8 cellular contexts compared by ENCODE assay signal in genomic region chr1:151511636-151512215, GRCh38. TPM values are rescaled to one million over a fixed set of nuclear protein-coding genes. Genes with fewer than 3 reads are reported as not detected.
DNase-seq lines count a peak whose midpoint lies in the region; ATAC-seq and TF ChIP-seq lines count a peak whose summit lies in the region.

No MANE protein-coding gene starts in this region.

- no peaks in the 10 kb centered on the region for H3K9me3 ChIP-seq in liver (ENCODE audit: control insufficient read depth in 4 of 4, low read length in 3 of 4)

- H3K4me1 ChIP-seq in liver (ENCODE audit: control insufficient read depth in 4 of 4, insufficient read depth in 4 of 4, low read length in 3 of 4), result peaks cover 4 to 62% (median 33%) of the 10 kb centered on the region in 4 donors

- peak; percentile 44 for ATAC-seq in stimulated activated memory B cell treated with anti-CD40 and anti-IgM and Interleukin-4, amounts not matched to agents 10 μg/mL and 1 μg/mL and 100 μg/mL, for 72 hours

- H3K27ac ChIP-seq in liver (ENCODE audit: low read depth in 1 of 2, low read length in 2 of 2), result peak overlapping the region; percentile 94 to 96

- peak overlapping the region; percentile 57 for H3K27ac Mint-ChIP-seq in stimulated activated memory B cell treated with anti-CD40 and anti-IgM and Interleukin-4, amounts not matched to agents 10 μg/mL and 1 μg/mL and 100 μg/mL, for 72 hours

- no peaks in the 10 kb centered on the region for H3K27me3 Mint-ChIP-seq in stimulated activated memory B cell treated with anti-CD40 and anti-IgM and Interleukin-4, amounts not matched to agents 10 μg/mL and 1 μg/mL and 100 μg/mL, for 72 hours

- H3K9me3 Mint-ChIP-seq in stimulated activated memory B cell treated with anti-CD40 and anti-IgM and Interleukin-4, amounts not matched to agents 10 μg/mL and 1 μg/mL and 100 μg/mL, for 72 hours, result no peaks in the 10 kb centered on the region

- H3K4me3 ChIP-seq in Jurkat, Clone E6-1 (ENCODE audit: low read length), result peak overlapping the region; percentile 71
- H3K4me3 ChIP-seq in choroid plexus epithelial cell (ENCODE audit: low read depth, low read length) (peak overlapping the region; percentile 49), liver (ENCODE audit: low read depth in 1 of 3, low read length in 3 of 3) (peak overlapping the region; percentile 10 to 78 (median 72))

- TF ChIP-seq RAD21 in liver (IDR thresholded peaks at IDR 0.05), result peak in 1 of 2 donors; percentile 1

- peak overlapping the region; percentile 51 to 76 for H3K9ac ChIP-seq in liver (ENCODE audit: low read depth in 1 of 2, low read length in 2 of 2)

- no peaks in the 10 kb centered on the region for H3K27me3 ChIP-seq in liver (ENCODE audit: control insufficient read depth in 4 of 4, insufficient read depth in 4 of 4, low read length in 3 of 4)

- no peak for TF ChIP-seq CTCF in choroid plexus epithelial cell (conservative IDR thresholded peaks at IDR 0.05; ENCODE audit: low read depth, low read length)
- no peak for TF ChIP-seq CTCF in liver (IDR thresholded peaks at IDR 0.05; ENCODE audit: low read depth, low read length, missing input control)

- no peaks in the 10 kb centered on the region for H3K36me3 Mint-ChIP-seq in stimulated activated memory B cell treated with anti-CD40 and anti-IgM and Interleukin-4, amounts not matched to agents 10 μg/mL and 1 μg/mL and 100 μg/mL, for 72 hours

- no peaks in the 10 kb centered on the region for H3K36me3 ChIP-seq in liver (ENCODE audit: control insufficient read depth in 4 of 4, insufficient read depth in 3 of 4, low read depth in 1 of 4, low read length in 3 of 4)

- DNase-seq in activated effector memory CD4-positive, alpha-beta T cell treated with anti-CD3 and anti-CD28 coated beads, Interleukin-2, amount 50 U/mL, for 16 hours, result peak; percentile 69
- DNase-seq in activated effector memory CD4-positive, alpha-beta T cell treated with Interleukin-2 at 50 U/mL for 16 hours, result no peak
- DNase-seq in Jurkat, Clone E6-1 (ENCODE audit: low read depth, low spot score), result peak; percentile 28
- DNase-seq in T follicular helper cell (ENCODE audit: low read depth) (peak; percentile 9), choroid plexus epithelial cell (ENCODE audit: low read depth) (no peak), NK-92 (lab: John Stamatoyannopoulos, UW; ENCODE audit: unreplicated experiment) (no peak)

- peak overlapping the region; percentile 94 for H3K4me3 Mint-ChIP-seq in stimulated activated memory B cell treated with anti-CD40 and anti-IgM and Interleukin-4, amounts not matched to agents 10 μg/mL and 1 μg/mL and 100 μg/mL, for 72 hours

- H3K4me1 Mint-ChIP-seq in stimulated activated memory B cell treated with anti-CD40 and anti-IgM and Interleukin-4, amounts not matched to agents 10 μg/mL and 1 μg/mL and 100 μg/mL, for 72 hours, result peaks cover 34% of the 10 kb centered on the region

- under 1% methylated on average over 23 of the region's 23 CpGs for WGBS in liver

TF ChIP-seq in liver, 16 proteins besides CTCF, POLR2A, EP300 and RAD21:
- TF ChIP-seq TAF1 (conservative IDR thresholded peaks at IDR 0.05) (no peak), RXRA (IDR thresholded peaks at IDR 0.05) (peak in 1 of 2 donors; percentile 9)

RNA-seq across cellular contexts. Expression of gene CGN, which starts 0.5 kb away (rescaled TPM):
- 9.7 TPM for polyA plus RNA-seq in Jurkat, Clone E6-1 (2012; ENCODE audit: insufficient read depth, insufficient read length)
- 10 to 100 TPM; 16.9 to 48.9 TPM for total RNA-seq in liver
- 10 to 100 TPM; 19.3 to 19.5 TPM for polyA plus RNA-seq in liver

RNA-seq across cellular contexts. Expression of gene TUFT1, which starts 28.4 kb away (rescaled TPM):
- polyA plus RNA-seq in Jurkat, Clone E6-1 (2012; ENCODE audit: insufficient read depth, insufficient read length), result 0.43 TPM
- total RNA-seq in liver, result 1 to 10 TPM; 3.4 to 4.8 TPM
- 1 to 10 TPM; 1.7 to 2.6 TPM for polyA plus RNA-seq in liver

RNA-seq across cellular contexts. Expression of gene POGZ, which starts 52.4 kb away (rescaled TPM):
- 25.0 TPM for polyA plus RNA-seq in Jurkat, Clone E6-1 (2012; ENCODE audit: insufficient read depth, insufficient read length)
- total RNA-seq in liver, result 10 to 100 TPM; 26.8 to 30.1 TPM
- 1 to 10 TPM; 7.7 to 7.8 TPM for polyA plus RNA-seq in liver

Comparison
In these comparisons a context has a peak if more than half of its experiments do, and no peak if none do; other contexts are left out.
1. DNase-seq: peak in activated effector memory CD4-positive, alpha-beta T cell treated with anti-CD3 and anti-CD28 coated beads, Interleukin-2, amount 50 U/mL, for 16 hours (single experiment), Jurkat, Clone E6-1 (single experiment) and T follicular helper cell (single experiment); none in activated effector memory CD4-positive, alpha-beta T cell treated with Interleukin-2 at 50 U/mL for 16 hours (single experiment), choroid plexus epithelial cell (single experiment) and NK-92 (single experiment).
2. Peak in every context shown above with its lines, with median percentiles within 50 percentile points of each other: H3K4me3 ChIP-seq.